Comparison of ENCODE assay signal across 14 cellular contexts in the genomic region with DNA sequence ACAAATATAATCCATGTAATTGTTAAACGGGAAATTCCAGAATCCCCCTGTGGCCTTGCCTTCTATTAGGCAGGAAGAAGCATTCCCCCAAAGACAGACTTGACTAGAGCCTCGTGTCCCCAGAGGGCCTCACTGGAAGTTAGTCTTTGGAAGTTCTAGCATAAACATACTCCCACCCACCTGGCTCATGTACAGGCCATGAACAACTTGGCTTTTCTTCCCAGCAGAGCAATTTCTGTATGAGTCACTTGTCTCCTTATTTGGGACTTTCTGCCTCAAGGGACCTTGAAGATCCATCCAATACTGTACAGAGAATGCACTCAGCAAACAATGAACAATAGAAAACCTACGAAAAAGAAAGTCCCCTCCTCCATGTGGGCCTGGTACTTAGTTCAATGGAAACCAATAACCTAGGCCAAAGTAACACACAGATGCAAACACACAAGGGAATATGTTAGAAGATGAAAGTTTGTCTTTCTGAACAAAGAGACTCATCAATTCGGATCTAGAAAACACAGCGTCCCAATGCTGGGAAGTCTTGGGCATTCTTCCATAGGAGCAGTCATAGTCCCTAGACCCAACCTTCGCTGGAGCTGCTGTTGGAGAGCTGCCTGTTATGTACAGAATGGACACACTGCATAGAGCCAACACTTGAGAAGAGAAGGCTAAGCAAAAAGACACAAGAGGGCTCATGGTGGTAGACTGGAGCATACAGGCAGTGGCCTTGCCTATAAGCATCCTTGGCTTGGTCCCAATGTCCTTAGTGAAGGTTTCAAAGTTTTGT.
DNase-seq lines count a peak whose midpoint lies in the region; ATAC-seq and TF ChIP-seq lines count a peak whose summit lies in the region.
"Had no signal": no experiment of that assay in that cellular context is flagged by ENCODE, and none has a peak within 500 bp of the region (broad histone marks: within the 10 kb centered on the region; RNA-seq: fewer than 3 reads in every experiment).

No MANE protein-coding gene starts in this region.

- no peak for ATAC-seq in GM18868 (IDR thresholded peaks at IDR 0.05; ENCODE audit: unreplicated experiment)

- DNase-seq in AG08396 (ENCODE audit: low spot score) (peak; percentile 42), LHCN-M2 (ENCODE audit: low read depth) (peak; percentile 1), fibroblast of gingiva (ENCODE audit: low read depth) (peak; percentile 60), NCI-H524 (lab: John Stamatoyannopoulos, UW) (no peak), D341Med (ENCODE audit: low spot score) (no peak)
- DNase-seq in activated T-cell treated with anti-CD3 and anti-CD28 coated beads, Interleukin-2, amount 50 U/mL, for 24 hours, result no peak
- DNase-seq: activated CD4-positive, alpha-beta T cell treated with anti-CD3 and anti-CD28 coated beads, Interleukin-2, amount 10 ng/mL, durations not matched to agents 7 days and 5 days; H9; stimulated activated CD8-positive, alpha-beta memory T cell treated with anti-CD3 and anti-CD28 coated beads, Interleukin-4, amount 100 ng/mL, for 48 hours had no signal

- no peak for TF ChIP-seq CTCF in nephron (IDR thresholded peaks at IDR 0.05; ENCODE audit: unreplicated experiment in 3 of 3)

- no peak overlapping the region for H3K4me3 Mint-ChIP-seq in nephron
- no peak overlapping the region for H3K4me3 Mint-ChIP-seq in activated T-cell treated with anti-CD3 and anti-CD28 coated beads, Interleukin-2, amount 50 U/mL, for 24 hours
- H3K4me3 Mint-ChIP-seq: activated CD4-positive, alpha-beta T cell treated with anti-CD3 and anti-CD28 coated beads, Interleukin-2, amount 10 ng/mL, durations not matched to agents 7 days and 5 days; activated T-helper 1 cell treated with anti-CD3 and anti-CD28 coated beads, Interleukin-12 subunit alpha, Interleukin-12 subunit beta, Interleukin-2, Interleukin-4 antibody, amounts not matched to agents 30 ng/mL and 10 ng/mL and 1 ng/mL, durations not matched to agents 14 hours and 24 hours and 36 hours; H9; neural progenitor cell; T-helper 1 cell treated with Interleukin-12 subunit alpha and Interleukin-12 subunit beta and Interleukin-4 antibody, amounts not matched to agents 30 μg/mL and 1 μg/mL, for 36 hours had no signal

- peaks cover 18% of the 10 kb centered on the region for H3K9me3 Mint-ChIP-seq in nephron
- H3K9me3 Mint-ChIP-seq in activated T-cell treated with anti-CD3 and anti-CD28 coated beads, Interleukin-2, amount 50 U/mL, for 24 hours, result peaks cover 7% of the 10 kb centered on the region
- H3K9me3 Mint-ChIP-seq: T-helper 1 cell treated with Interleukin-12 subunit alpha and Interleukin-12 subunit beta and Interleukin-4 antibody, amounts not matched to agents 30 μg/mL and 1 μg/mL, for 36 hours had no signal

- H3K27ac Mint-ChIP-seq in nephron, result peak overlapping the region in 2 of 3 experiments; percentile 74
- H3K27ac Mint-ChIP-seq in activated T-cell treated with anti-CD3 and anti-CD28 coated beads, Interleukin-2, amount 50 U/mL, for 24 hours, result no peak overlapping the region
- H3K27ac Mint-ChIP-seq: activated CD4-positive, alpha-beta T cell treated with anti-CD3 and anti-CD28 coated beads, Interleukin-2, amount 10 ng/mL, durations not matched to agents 7 days and 5 days; activated T-helper 1 cell treated with anti-CD3 and anti-CD28 coated beads, Interleukin-12 subunit alpha, Interleukin-12 subunit beta, Interleukin-2, Interleukin-4 antibody, amounts not matched to agents 30 ng/mL and 10 ng/mL and 1 ng/mL, durations not matched to agents 14 hours and 24 hours and 36 hours; H9; neural progenitor cell; T-helper 1 cell treated with Interleukin-12 subunit alpha and Interleukin-12 subunit beta and Interleukin-4 antibody, amounts not matched to agents 30 μg/mL and 1 μg/mL, for 36 hours had no signal

- H3K27me3 Mint-ChIP-seq in nephron (ENCODE audit: low read depth), result no peaks in the 10 kb centered on the region
- H3K27me3 Mint-ChIP-seq in activated T-cell treated with anti-CD3 and anti-CD28 coated beads, Interleukin-2, amount 50 U/mL, for 24 hours, result peaks cover 3% of the 10 kb centered on the region

- H3K36me3 Mint-ChIP-seq in nephron (ENCODE audit: low read depth), result no peaks in the 10 kb centered on the region
- H3K36me3 Mint-ChIP-seq in activated T-cell treated with anti-CD3 and anti-CD28 coated beads, Interleukin-2, amount 50 U/mL, for 24 hours (ENCODE audit: low read depth), result no peaks in the 10 kb centered on the region
- H3K36me3 Mint-ChIP-seq: neural progenitor cell had no signal

- peaks cover 26% of the 10 kb centered on the region for H3K4me1 Mint-ChIP-seq in nephron
- no peaks in the 10 kb centered on the region for H3K4me1 Mint-ChIP-seq in activated T-cell treated with anti-CD3 and anti-CD28 coated beads, Interleukin-2, amount 50 U/mL, for 24 hours (ENCODE audit: low read depth)
- H3K4me1 Mint-ChIP-seq: activated CD4-positive, alpha-beta T cell treated with anti-CD3 and anti-CD28 coated beads, Interleukin-2, amount 10 ng/mL, durations not matched to agents 7 days and 5 days had no signal

Comparison
In these comparisons a context has a peak if more than half of its experiments do, and no peak if none do; other contexts are left out.
1. DNase-seq: peak in AG08396 (single experiment), LHCN-M2 (single experiment) and fibroblast of gingiva (single experiment); none in NCI-H524 (0 of 2), activated T-cell treated with anti-CD3 and anti-CD28 coated beads, Interleukin-2, amount 50 U/mL, for 24 hours (single experiment) and D341Med (single experiment).